24 cellular contexts compared by ENCODE assay signal in the genomic region with DNA sequence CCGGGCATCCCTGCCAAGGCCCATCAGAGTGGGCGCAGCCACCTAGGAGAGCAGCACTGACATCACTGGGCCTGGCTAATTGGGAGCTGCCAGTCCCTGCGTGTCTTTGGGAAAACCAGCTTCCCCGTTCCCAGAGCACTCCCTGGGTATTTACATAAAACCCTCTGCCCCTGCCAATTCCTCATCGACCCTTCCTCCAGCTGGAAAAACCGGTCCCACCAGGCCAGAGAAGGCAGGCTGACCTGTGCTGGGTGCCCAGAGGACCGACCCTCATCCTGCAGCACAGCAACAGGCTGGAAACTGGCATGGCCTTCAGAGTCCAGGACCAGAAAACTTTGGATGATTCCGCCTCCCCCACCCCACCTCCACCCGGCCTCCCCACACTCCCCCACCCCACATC. TPM values are rescaled to one million over a fixed set of nuclear protein-coding genes. Genes with fewer than 3 reads are reported as not detected.
A peak's percentile ranks its signal among the peaks of the same experiment; 100 is the strongest.
DNase-seq lines count a peak whose midpoint lies in the region; ATAC-seq, FAIRE-seq and TF ChIP-seq lines count a peak whose summit lies in the region.
"Had no signal": no experiment of that assay in that cellular context is flagged by ENCODE, and none has a peak within 500 bp of the region (broad histone marks: within the 10 kb centered on the region; RNA-seq: fewer than 3 reads in every experiment).

No MANE protein-coding gene starts in this region.

- TF ChIP-seq CTCF in H1 (IDR thresholded peaks at IDR 0.05; ENCODE audit: control extremely low read depth in 1 of 3, insufficient read depth in 1 of 3, low read depth in 1 of 3, low read length in 3 of 3), result no peak
- no peak for TF ChIP-seq CTCF in progenitor cell of endocrine pancreas (IDR thresholded peaks at IDR 0.05; ENCODE audit: unreplicated experiment)
- no peak for TF ChIP-seq CTCF in WERI-Rb-1 (IDR thresholded peaks at IDR 0.05; ENCODE audit: low read depth, low read length)

- H3K9ac ChIP-seq in H1 (replicated peaks in 1 of 4; ENCODE audit: extremely low read depth in 1 of 4, low read depth in 3 of 4, low read length in 3 of 4), result no peak overlapping the region

- H3K36me3 ChIP-seq in H1 (ENCODE audit: control insufficient read depth in 2 of 4, insufficient read depth in 4 of 4, low read length in 3 of 4) (no peaks in the 10 kb centered on the region), WERI-Rb-1 (no peaks in the 10 kb centered on the region)
- H3K36me3 ChIP-seq: neutrophil, sigmoid colon, thyroid gland had no signal

- H3K56ac ChIP-seq in H1 (replicated peaks; ENCODE audit: insufficient read length, low read depth, low read length), result no peak overlapping the region

- H3K4me2 ChIP-seq in H1 (ENCODE audit: insufficient read depth in 1 of 2, low read depth in 2 of 2, low read length in 2 of 2), result peak overlapping the region; percentile 14 to 47; a peak in 2 of 4 replicates

- WGBS in H1 (ENCODE audit: extremely low coverage in 1 of 2, insufficient coverage in 1 of 2, insufficient read length in 1 of 2, insufficient replicate concordance in 2 of 2, low coverage in 1 of 2, low lambda C conversion rate in 2 of 2, missing lambda C conversion rate in 1 of 2), 2 experiments, result 38% methylated on average over 6 of the region's 9 CpGs; no CpG with 5 or more reads in 1 of the 2 experiments

- no peaks in the 10 kb centered on the region for H3K23me2 ChIP-seq in H1 (ENCODE audit: low read depth, low read length)

- no peak overlapping the region for H3K14ac ChIP-seq in H1 (ENCODE audit: insufficient read length)

- H2BK20ac ChIP-seq in H1 (ENCODE audit: low read length), result no peak overlapping the region

- POLR2A ChIA-PET in H1 (lab: Charles Lee; ENCODE audit: partially characterized antibody), result interaction anchor here (1.2 to 1.6 kb wide), 3 partner anchors 45 to 125 kb away, joined by 3 to 4 read pairs (median 3); partner anchors contain the start of gene ALDOC

- no peak overlapping the region for H3K18ac ChIP-seq in H1 (ENCODE audit: extremely low read depth, low read length)

- no peak overlapping the region for H3K4me3 Mint-ChIP-seq in progenitor cell of endocrine pancreas (ENCODE audit: low read depth)
- H3K4me3 Mint-ChIP-seq: activated B cell treated with CpG ODN at 0.5 μM for 24 hours; CD4-positive, CD25-positive, alpha-beta regulatory T cell had no signal

- H4K20me1 ChIP-seq in H1 (replicated peaks in 1 of 2; ENCODE audit: control insufficient read depth in 1 of 2, insufficient read depth in 2 of 2, low read length in 2 of 2), result no peaks in the 10 kb centered on the region

- no peak overlapping the region for H3K23ac ChIP-seq in H1 (ENCODE audit: insufficient read length)

- peaks cover 0 to 34% (median 9%) of the 10 kb centered on the region in 4 experiments; a peak in 6 of 7 replicates for H3K4me1 ChIP-seq in H1 (replicated peaks in 1 of 4; ENCODE audit: control insufficient read depth in 3 of 4, insufficient read depth in 4 of 4, low read length in 3 of 4)
- H3K4me1 ChIP-seq: sigmoid colon had no signal

- H2AFZ ChIP-seq in H1 (ENCODE audit: low read length), result 0 out of 2 replicates have a peak overlapping the region, but pooled peaks have one; percentile 9

- H4K8ac ChIP-seq in H1 (ENCODE audit: extremely low read depth, insufficient read depth, low read length), result no peak overlapping the region; the same call in 1 of the 2 replicates

- H3K79me2 ChIP-seq in H1 (ENCODE audit: control insufficient read depth in 1 of 2, insufficient read depth in 2 of 2, low read length in 2 of 2), result no peaks in the 10 kb centered on the region

- TF ChIP-seq POLR2A in H1 (IDR thresholded peaks at IDR 0.05; ENCODE audit: control extremely low read depth in 1 of 2, low read depth in 2 of 2, low read length in 2 of 2), result no peak

- H2BK5ac ChIP-seq in H1 (ENCODE audit: low read depth, low read length), result peak overlapping the region; percentile 7; the same call in 1 of the 2 replicates

- DNase-seq in DMS53 (lab: John Stamatoyannopoulos, UW) (peak; percentile 51), DMS53 treated with DMSO at 0.1 percent for 48 hours (lab: John Stamatoyannopoulos, UW; ENCODE audit: unreplicated experiment) (no peak), NCI-H2029 (lab: John Stamatoyannopoulos, UW) (peak; percentile 37), H1 (ENCODE audit: low read depth in 1 of 2, low spot score in 2 of 2) (peak in 1 of 2 experiments; percentile 61), progenitor cell of endocrine pancreas (ENCODE audit: low spot score, unreplicated experiment) (peak; percentile 77), NCI-H446 (lab: John Stamatoyannopoulos, UW) (no peak), WERI-Rb-1 (no peak)
- DNase-seq: activated B cell treated with CpG ODN at 0.5 μM for 24 hours; activated CD8-positive, alpha-beta memory T cell treated with anti-CD3 and anti-CD28 coated beads for 24 hours; amniotic stem cell; CD4-positive, CD25-positive, alpha-beta regulatory T cell; GF-D8; IMR-90; mesenchymal stem cell; MV-4-11; NCI-H226; sigmoid colon; stimulated activated CD8-positive, alpha-beta memory T cell treated with anti-CD3 and anti-CD28 coated beads, Interleukin-4, amount 100 ng/mL, for 48 hours had no signal

- no peaks in the 10 kb centered on the region for H3K36me3 Mint-ChIP-seq in progenitor cell of endocrine pancreas (ENCODE audit: insufficient read depth)
- H3K36me3 Mint-ChIP-seq: CD4-positive, CD25-positive, alpha-beta regulatory T cell had no signal

- H3K27ac ChIP-seq in H1 (ENCODE audit: low read depth, low read length) (no peak overlapping the region), WERI-Rb-1 (no peak overlapping the region)
- H3K27ac ChIP-seq: neutrophil, sigmoid colon, thyroid gland had no signal

- no peak for ATAC-seq in GM18517 (IDR thresholded peaks at IDR 0.05; ENCODE audit: unreplicated experiment)

- H3K4me1 Mint-ChIP-seq in progenitor cell of endocrine pancreas (ENCODE audit: low read depth), result peaks cover 37% of the 10 kb centered on the region
- H3K4me1 Mint-ChIP-seq: CD4-positive, CD25-positive, alpha-beta regulatory T cell had no signal

- no peak overlapping the region for H2BK15ac ChIP-seq in H1 (ENCODE audit: low read length)

- no peak overlapping the region for H4K5ac ChIP-seq in H1 (ENCODE audit: insufficient read length, low read depth, low read length)

- no peak overlapping the region; the same call in 1 of the 2 replicates for H2BK12ac ChIP-seq in H1 (ENCODE audit: low read depth, low read length)

- no peak for TF ChIP-seq EP300 in H1 (IDR thresholded peaks at IDR 0.05; ENCODE audit: borderline replicate concordance in 1 of 2, low read depth in 2 of 2, low read length in 2 of 2)

- peak overlapping the region; percentile 94 for H3K27ac Mint-ChIP-seq in progenitor cell of endocrine pancreas
- H3K27ac Mint-ChIP-seq: activated B cell treated with CpG ODN at 0.5 μM for 24 hours; activated T-helper 2 cell treated with anti-CD3 and anti-CD28 coated beads, Interferon-gamma antibody, Interleukin-2, Interleukin-4, amounts not matched to agents 10 μg/mL and 5 μg/mL and 100 μg/mL, durations not matched to agents 14 hours and 24 hours and 36 hours; CD4-positive, CD25-positive, alpha-beta regulatory T cell had no signal

- TF ChIP-seq RAD21 in H1 (IDR thresholded peaks at IDR 0.05 in 1 of 2, conservative IDR thresholded peaks at IDR 0.05 in 1 of 2; ENCODE audit: low read depth in 2 of 2, low read length in 2 of 2), result no peak

- FAIRE-seq in H1 (lab: Jason Lieb, UNC), result no peak
- FAIRE-seq: frontal cortex had no signal

- H2BK120ac ChIP-seq in H1 (replicated peaks; ENCODE audit: low read depth, low read length), result no peak overlapping the region

- H3K4me3 ChIP-seq in H1 (ENCODE audit: extremely low read depth in 1 of 4, insufficient read depth in 2 of 4, low read depth in 3 of 4, low read length in 4 of 4) (no peak overlapping the region), WERI-Rb-1 (ENCODE audit: low read depth, low read length) (no peak overlapping the region)
- H3K4me3 ChIP-seq: sigmoid colon, thyroid gland had no signal

- H3K27me3 Mint-ChIP-seq in progenitor cell of endocrine pancreas, result peaks cover 2% of the 10 kb centered on the region

- no peaks in the 10 kb centered on the region for H3K79me1 ChIP-seq in H1 (ENCODE audit: low read depth, low read length)

- H3K9me3 Mint-ChIP-seq in progenitor cell of endocrine pancreas (ENCODE audit: low read depth), result no peaks in the 10 kb centered on the region
- H3K9me3 Mint-ChIP-seq: activated B cell treated with CpG ODN at 0.5 μM for 24 hours; activated T-helper 2 cell treated with anti-CD3 and anti-CD28 coated beads, Interferon-gamma antibody, Interleukin-2, Interleukin-4, amounts not matched to agents 10 μg/mL and 5 μg/mL and 100 μg/mL, durations not matched to agents 14 hours and 24 hours and 36 hours; CD4-positive, CD25-positive, alpha-beta regulatory T cell had no signal

- H4K91ac ChIP-seq in H1 (replicated peaks; ENCODE audit: insufficient read length, low read length), result no peak overlapping the region

- H3K9me3 ChIP-seq in H1 (ENCODE audit: insufficient read depth in 2 of 2, low read depth in 1 of 2, low read length in 1 of 2) (no peaks in the 10 kb centered on the region), WERI-Rb-1 (ENCODE audit: severe bottlenecking) (no peaks in the 10 kb centered on the region)
- H3K9me3 ChIP-seq: neutrophil, sigmoid colon, thyroid gland had no signal

- H2AK5ac ChIP-seq in H1 (ENCODE audit: low read depth, low read length), result no peak overlapping the region

- CTCF ChIA-PET in H1 (lab: Charles Lee; ENCODE audit: partially characterized antibody), result interaction anchor here (0.8 to 21.4 kb wide), 7 partner anchors 9 to 54 kb away, joined by 3 to 547 read pairs (median 5); no protein-coding TSS in a partner anchor

- H3K4ac ChIP-seq in H1 (replicated peaks; ENCODE audit: insufficient read length, low read depth, low read length), result no peak overlapping the region

- H3K27me3 ChIP-seq in H1 (replicated peaks in 1 of 4; ENCODE audit: control insufficient read depth in 3 of 4, extremely low read depth in 1 of 4, insufficient read depth in 3 of 4, low read length in 3 of 4) (no peaks in the 10 kb centered on the region), WERI-Rb-1 (ENCODE audit: insufficient read depth, low read depth, severe bottlenecking) (no peaks in the 10 kb centered on the region)
- H3K27me3 ChIP-seq: neutrophil, thyroid gland had no signal

RNA-seq across cellular contexts. Expression of gene FOXN1, which starts 8.2 kb away (rescaled TPM):
- not detected in 2 replicates for total RNA-seq in H1 (2021; fragmentation: NEBNext Ultra II Directional; extraction: Animal tissue kit (Norgen Biotek cat#: 25700))
- not detected in 2 replicates for polyA plus RNA-seq in H1 (2011; rRNA removed)
- not detected for polyA plus RNA-seq in H1 (2011; cell fraction: cytosol; rRNA removed)
- not detected for polyA plus RNA-seq in H1 (2011; cell fraction: nucleus; rRNA removed)
- not detected in 4 replicates for polyA plus RNA-seq in H1 (2012, experiment 1 of 2)
- polyA plus RNA-seq in H1 (2012, experiment 2 of 2), result not detected
- not detected for polyA plus RNA-seq in H1 (2013, experiment 1 of 2)
- not detected for polyA plus RNA-seq in H1 (2013, experiment 2 of 2)
- polyA minus RNA-seq in H1 (2011; rRNA and poly(A)+ RNA removed), result not detected in 2 replicates
- not detected for polyA minus RNA-seq in H1 (2011; cell fraction: cytosol; rRNA and poly(A)+ RNA removed)
- not detected for polyA minus RNA-seq in H1 (2011; cell fraction: nucleus; rRNA and poly(A)+ RNA removed)
- 0.07 TPM in 1 of 2 replicates, not detected in the other for total RNA-seq in progenitor cell of endocrine pancreas
- total RNA-seq: A172; activated B cell treated with CpG ODN at 0.5 μM for 24 hours; activated T-helper 2 cell treated with anti-CD3 and anti-CD28 coated beads, Interferon-gamma antibody, Interleukin-2, Interleukin-4, amounts not matched to agents 10 μg/mL and 5 μg/mL and 100 μg/mL, durations not matched to agents 14 hours and 24 hours and 36 hours; CD4-positive, CD25-positive, alpha-beta regulatory T cell; frontal cortex; IMR-90; sigmoid colon had no signal
- polyA plus RNA-seq: CD4-positive, CD25-positive, alpha-beta regulatory T cell; IMR-90 had no signal

RNA-seq across cellular contexts. Expression of gene SLC13A2, which starts 24.5 kb away (rescaled TPM):
- not detected in 2 replicates for total RNA-seq in H1 (2021; fragmentation: NEBNext Ultra II Directional; extraction: Animal tissue kit (Norgen Biotek cat#: 25700))
- polyA plus RNA-seq in H1 (2011; rRNA removed), result not detected in 2 replicates
- not detected for polyA plus RNA-seq in H1 (2011; cell fraction: cytosol; rRNA removed)
- not detected for polyA plus RNA-seq in H1 (2011; cell fraction: nucleus; rRNA removed)
- not detected in 4 replicates for polyA plus RNA-seq in H1 (2012, experiment 1 of 2)
- not detected for polyA plus RNA-seq in H1 (2012, experiment 2 of 2)
- not detected for polyA plus RNA-seq in H1 (2013, experiment 1 of 2)
- polyA plus RNA-seq in H1 (2013, experiment 2 of 2), result not detected
- not detected in 2 replicates for polyA minus RNA-seq in H1 (2011; rRNA and poly(A)+ RNA removed)
- polyA minus RNA-seq in H1 (2011; cell fraction: cytosol; rRNA and poly(A)+ RNA removed), result not detected
- polyA minus RNA-seq in H1 (2011; cell fraction: nucleus; rRNA and poly(A)+ RNA removed), result not detected
- 0.29 and 0.31 TPM in 2 replicates for total RNA-seq in progenitor cell of endocrine pancreas
- total RNA-seq: A172; activated B cell treated with CpG ODN at 0.5 μM for 24 hours; activated T-helper 2 cell treated with anti-CD3 and anti-CD28 coated beads, Interferon-gamma antibody, Interleukin-2, Interleukin-4, amounts not matched to agents 10 μg/mL and 5 μg/mL and 100 μg/mL, durations not matched to agents 14 hours and 24 hours and 36 hours; CD4-positive, CD25-positive, alpha-beta regulatory T cell; frontal cortex; IMR-90; thyroid gland had no signal
- polyA plus RNA-seq: CD4-positive, CD25-positive, alpha-beta regulatory T cell; IMR-90 had no signal

RNA-seq across cellular contexts. Expression of gene UNC119, which starts 54.5 kb away (rescaled TPM):
- total RNA-seq in H1 (2021; fragmentation: NEBNext Ultra II Directional; extraction: Animal tissue kit (Norgen Biotek cat#: 25700)), result 43.5 and 44.1 TPM in 2 replicates
- polyA plus RNA-seq in H1 (2011; rRNA removed), result 94.4 and 122 TPM in 2 replicates
- polyA plus RNA-seq in H1 (2011; cell fraction: cytosol; rRNA removed), result 97.4 TPM
- polyA plus RNA-seq in H1 (2011; cell fraction: nucleus; rRNA removed), result 218 TPM
- 31.5 to 49.8 TPM (median 46.9 TPM) in 4 replicates for polyA plus RNA-seq in H1 (2012, experiment 1 of 2)
- 58.2 TPM for polyA plus RNA-seq in H1 (2012, experiment 2 of 2)
- polyA plus RNA-seq in H1 (2013, experiment 1 of 2), result 58.5 TPM
- polyA plus RNA-seq in H1 (2013, experiment 2 of 2), result 54.7 TPM
- 44.0 and 46.7 TPM in 2 replicates for polyA minus RNA-seq in H1 (2011; rRNA and poly(A)+ RNA removed)
- 36.4 TPM for polyA minus RNA-seq in H1 (2011; cell fraction: cytosol; rRNA and poly(A)+ RNA removed)
- 30.8 TPM for polyA minus RNA-seq in H1 (2011; cell fraction: nucleus; rRNA and poly(A)+ RNA removed)
- total RNA-seq in progenitor cell of endocrine pancreas, result 41.3 and 46.7 TPM in 2 replicates

Comparison
In these comparisons a context has a peak if more than half of its experiments do, and no peak if none do; other contexts are left out.
1. DNase-seq: peak in DMS53 (single experiment), NCI-H2029 (single experiment) and progenitor cell of endocrine pancreas (single experiment); none in DMS53 treated with DMSO at 0.1 percent for 48 hours (single experiment), NCI-H446 (0 of 2) and WERI-Rb-1 (single experiment).